9 cellular contexts compared by ENCODE assay signal in genomic region chr10:22325272-22325947, GRCh38. TPM values are rescaled to one million over a fixed set of nuclear protein-coding genes. Genes with fewer than 3 reads are reported as not detected.
DNase-seq lines count a peak whose midpoint lies in the region; ATAC-seq, FAIRE-seq and TF ChIP-seq lines count a peak whose summit lies in the region.
"Had no signal": no experiment of that assay in that cellular context is flagged by ENCODE, and none has a peak within 500 bp of the region (broad histone marks: within the 10 kb centered on the region; RNA-seq: fewer than 3 reads in every experiment).

No MANE protein-coding gene starts in this region.

- peaks cover 36% of the 10 kb centered on the region for H3K27me3 Mint-ChIP-seq in Calu3 (ENCODE audit: unreplicated experiment)
- peaks cover 47% of the 10 kb centered on the region for H3K27me3 Mint-ChIP-seq in activated naive CD4-positive, alpha-beta T cell treated with anti-CD3 and anti-CD28 coated beads, Interleukin-2, amount 10 ng/mL, durations not matched to agents 7 days and 5 days

- H3K36me3 ChIP-seq in neural cell (ENCODE audit: insufficient read depth, low read length) = peaks cover 21% of the 10 kb centered on the region
- peaks cover 0 to 22% of the 10 kb centered on the region in 2 donors for H3K36me3 ChIP-seq in vagina

- no peak overlapping the region for H2AFZ ChIP-seq in neural cell (ENCODE audit: low read depth, low read length)

- DNase-seq in Calu3 (peak; percentile 73), SHP77 treated with DMSO at 0.1 percent for 48 hours (lab: John Stamatoyannopoulos, UW) (peak; percentile 47), frontal cortex (ENCODE audit: low spot score in 2 of 2) (peak; percentile 83 to 86), vagina (ENCODE audit: extremely low spot score in 2 of 2) (no peak)
- peak; percentile 79 for DNase-seq in activated naive CD4-positive, alpha-beta T cell treated with anti-CD3 and anti-CD28 coated beads, Interleukin-2, amount 10 ng/mL, durations not matched to agents 7 days and 5 days

- TF ChIP-seq POLR2A in vagina (IDR thresholded peaks at IDR 0.05) = no peak

- peaks cover 14% of the 10 kb centered on the region for H4K20me1 ChIP-seq in neural cell (ENCODE audit: insufficient read depth)

- H3K9me3 Mint-ChIP-seq in Calu3 (ENCODE audit: low read depth, unreplicated experiment) = no peaks in the 10 kb centered on the region
- H3K9me3 Mint-ChIP-seq in activated naive CD4-positive, alpha-beta T cell treated with anti-CD3 and anti-CD28 coated beads, Interleukin-2, amount 10 ng/mL, durations not matched to agents 7 days and 5 days = no peaks in the 10 kb centered on the region

- no peak overlapping the region for H3K27ac Mint-ChIP-seq in Calu3 (ENCODE audit: unreplicated experiment)
- H3K27ac Mint-ChIP-seq in activated naive CD4-positive, alpha-beta T cell treated with anti-CD3 and anti-CD28 coated beads, Interleukin-2, amount 10 ng/mL, durations not matched to agents 7 days and 5 days = peak overlapping the region; percentile 75

- H3K4me1 ChIP-seq in vagina = peaks cover 41% of the 10 kb centered on the region

- TF ChIP-seq CTCF in Calu3 (IDR thresholded peaks at IDR 0.05; ENCODE audit: unreplicated experiment) (no peak), neural cell (IDR thresholded peaks at IDR 0.05; ENCODE audit: poor library complexity, severe bottlenecking) (no peak), vagina (IDR thresholded peaks at IDR 0.05) (no peak)

- peaks cover 4% of the 10 kb centered on the region for H3F3A ChIP-seq in neural cell (ENCODE audit: insufficient read depth, low read length, poor library complexity, severe bottlenecking)

- H3K27me3 ChIP-seq in neural cell (ENCODE audit: insufficient read depth, low read depth, low read length) (peaks cover 52% of the 10 kb centered on the region), vagina (no peaks in the 10 kb centered on the region)

- H3K4me2 ChIP-seq in neural cell (ENCODE audit: low read length) = no peak overlapping the region

- H3K27ac ChIP-seq in neural cell (ENCODE audit: low read length) = no peak overlapping the region
- peak overlapping the region; percentile 77 for H3K27ac ChIP-seq in vagina

- intact Hi-C loops in Calu3 (cut with micrococcal nuclease; ENCODE audit: unreplicated experiment) (loop anchor here (5.0 kb wide), 1 partner anchor 662 kb away; no protein-coding TSS in a partner anchor), vagina (cut with DNase I) (loop anchor here (5.0 kb wide), 1 partner anchor 808 kb away; no protein-coding TSS in a partner anchor)

- H3K9me2 ChIP-seq in neural cell (ENCODE audit: insufficient read depth, low read length) = no peaks in the 10 kb centered on the region

- H3K9ac ChIP-seq in neural cell (ENCODE audit: low read length) = no peak overlapping the region

- no peak for FAIRE-seq in frontal cortex (lab: Jason Lieb, UNC)
- FAIRE-seq: TTC549 had no signal

- BruUV-seq in Calu3 (replicated peaks; lab: Mats Ljungman, UMichigan) = no TSS peak

- H3K9me3 ChIP-seq in neural cell (ENCODE audit: low read length) (no peaks in the 10 kb centered on the region), vagina (no peaks in the 10 kb centered on the region)

- peaks cover 47% of the 10 kb centered on the region for H3K36me3 Mint-ChIP-seq in Calu3 (ENCODE audit: insufficient read depth, unreplicated experiment)
- peaks cover 16% of the 10 kb centered on the region for H3K36me3 Mint-ChIP-seq in activated naive CD4-positive, alpha-beta T cell treated with anti-CD3 and anti-CD28 coated beads, Interleukin-2, amount 10 ng/mL, durations not matched to agents 7 days and 5 days

- H3K4me3 Mint-ChIP-seq in Calu3 (ENCODE audit: low read depth, unreplicated experiment) = peak overlapping the region; percentile 78
- peak overlapping the region; percentile 84 for H3K4me3 Mint-ChIP-seq in activated naive CD4-positive, alpha-beta T cell treated with anti-CD3 and anti-CD28 coated beads, Interleukin-2, amount 10 ng/mL, durations not matched to agents 7 days and 5 days

- peak overlapping the region; percentile 54 for H3K4me3 ChIP-seq in neural cell (ENCODE audit: low read length)
- H3K4me3 ChIP-seq in vagina = peak overlapping the region; percentile 50 to 67

- H3K79me2 ChIP-seq in neural cell (replicated peaks; ENCODE audit: insufficient read depth, low read length) = peaks cover 38% of the 10 kb centered on the region

- TF ChIP-seq RAD21 in neural cell (conservative IDR thresholded peaks at IDR 0.05) = no peak

- CTCF ChIA-PET in Calu3 (lab: Charles Lee) = interaction anchor here (0.6 to 1.3 kb wide), 2 partner anchors 15 to 41 kb away, joined by 5 to 7 read pairs; no protein-coding TSS in a partner anchor
- CTCF ChIA-PET in activated naive CD4-positive, alpha-beta T cell treated with anti-CD3 and anti-CD28 coated beads, Interleukin-2, amount 10 ng/mL, durations not matched to agents 7 days and 5 days (lab: Charles Lee) = interaction anchor here (1.1 kb wide), 1 partner anchor 15 kb away, joined by 3 read pairs; no protein-coding TSS in a partner anchor

- H3K4me1 Mint-ChIP-seq in Calu3 (ENCODE audit: low read depth, unreplicated experiment) = peaks cover 24% of the 10 kb centered on the region
- H3K4me1 Mint-ChIP-seq in activated naive CD4-positive, alpha-beta T cell treated with anti-CD3 and anti-CD28 coated beads, Interleukin-2, amount 10 ng/mL, durations not matched to agents 7 days and 5 days = peaks cover 41% of the 10 kb centered on the region

- TF ChIP-seq EP300 in neural cell (conservative IDR thresholded peaks at IDR 0.05; ENCODE audit: poor library complexity, severe bottlenecking) = no peak

- peak; percentile 20 for ATAC-seq in GM19468 (IDR thresholded peaks at IDR 0.05; ENCODE audit: extremely low read depth, unreplicated experiment)
- ATAC-seq in HG03565 (IDR thresholded peaks at IDR 0.05; ENCODE audit: unreplicated experiment) = peak; percentile 53

TF ChIP-seq in neural cell, 6 proteins besides CTCF, POLR2A, EP300 and RAD21:
- TF ChIP-seq REST (IDR thresholded peaks at IDR 0.05; ENCODE audit: borderline replicate concordance) = no peak
- no peak for TF ChIP-seq TAF1 (IDR thresholded peaks at IDR 0.05; ENCODE audit: low read depth)
- TF ChIP-seq SMC3 (conservative IDR thresholded peaks at IDR 0.05; ENCODE audit: poor library complexity) = no peak

RNA-seq across cellular contexts. Expression of gene BMI1, which starts 4.5 kb away (rescaled TPM):
- 31.2 and 41.6 TPM in 2 replicates for total RNA-seq in Calu3 (2022)
- 129 TPM for total RNA-seq in frontal cortex
- 67.3 and 86.8 TPM in 2 replicates for polyA plus RNA-seq in neural cell
- polyA minus RNA-seq in neural cell = 60.9 and 68.6 TPM in 2 replicates
- 44.7 TPM for total RNA-seq in vagina

RNA-seq across cellular contexts. Expression of gene COMMD3, which starts 9.2 kb away (rescaled TPM):
- total RNA-seq in Calu3 (2022) (28.9 and 39.5 TPM in 2 replicates), frontal cortex (65.6 TPM), vagina (27.0 TPM)
- 234 and 272 TPM in 2 replicates for polyA plus RNA-seq in neural cell
- polyA minus RNA-seq in neural cell = 49.2 and 53.7 TPM in 2 replicates

RNA-seq across cellular contexts. Expression of gene SPAG6, which starts 19.9 kb away (rescaled TPM):
- total RNA-seq in Calu3 (2022) (not detected in 2 replicates), frontal cortex (0.41 TPM), vagina (not detected)
- polyA plus RNA-seq in neural cell = 0.36 TPM in 1 of 2 replicates, not detected in the other
- 0.35 TPM in 1 of 2 replicates, not detected in the other for polyA minus RNA-seq in neural cell

Comparison
In these comparisons a context has a peak if more than half of its experiments do, and no peak if none do; other contexts are left out.
1. DNase-seq: peak in Calu3 (single experiment), SHP77 treated with DMSO at 0.1 percent for 48 hours (single experiment), activated naive CD4-positive, alpha-beta T cell treated with anti-CD3 and anti-CD28 coated beads, Interleukin-2, amount 10 ng/mL, durations not matched to agents 7 days and 5 days (single experiment) and frontal cortex (2 of 2); none in vagina (0 of 2).